ENCODE assay signal across 14 cellular contexts in genomic region chr4:122118243-122118642, GRCh38.
"Had no signal": no experiment of that assay in that cellular context is flagged by ENCODE, and none has a peak within 500 bp of the region (broad histone marks: within the 10 kb centered on the region; RNA-seq: fewer than 3 reads in every experiment).

No MANE protein-coding gene starts in this region.

- H3K27ac ChIP-seq: cardiac muscle cell, coronary artery, right lobe of liver, spleen, thoracic aorta, upper lobe of right lung, WERI-Rb-1 had no signal

- H3K27me3 ChIP-seq: cardiac muscle cell, right lobe of liver, spleen, upper lobe of right lung had no signal

- H3K36me3 ChIP-seq: cardiac muscle cell, right lobe of liver, spleen, thoracic aorta, upper lobe of right lung, WERI-Rb-1 had no signal

- ATAC-seq: right lobe of liver, SK-N-SH treated with all-trans-retinoic acid at 6 μM for 48 hours had no signal

- H3K4me3 ChIP-seq: cardiac muscle cell, coronary artery, right lobe of liver, spleen, thoracic aorta, upper lobe of right lung had no signal

- H3K4me1 Mint-ChIP-seq: neural crest cell had no signal

- H3K4me3 Mint-ChIP-seq: activated naive CD4-positive, alpha-beta T cell treated with anti-CD3 and anti-CD28 coated beads for 36 hours; neural crest cell had no signal

- H3K27ac Mint-ChIP-seq: activated naive CD4-positive, alpha-beta T cell treated with anti-CD3 and anti-CD28 coated beads for 36 hours had no signal

- H3K9me3 ChIP-seq: right lobe of liver, thoracic aorta, upper lobe of right lung had no signal

- DNase-seq: activated CD8-positive, alpha-beta memory T cell treated with anti-CD3 and anti-CD28 coated beads for 24 hours; activated naive CD4-positive, alpha-beta T cell treated with anti-CD3 and anti-CD28 coated beads for 36 hours; activated T-cell treated with anti-CD3 and anti-CD28 coated beads for 4 hours; right lobe of liver; SHP77; spleen; T1000; upper lobe of right lung; WERI-Rb-1 had no signal

- H3K4me1 ChIP-seq: right lobe of liver, spleen, upper lobe of right lung had no signal
